ENCODE assay signal across 7 cellular contexts in genomic region chr1:181128592-181129497, GRCh38. TPM values are rescaled to one million over a fixed set of nuclear protein-coding genes. Genes with fewer than 3 reads are reported as not detected.
DNase-seq lines count a peak whose midpoint lies in the region; ATAC-seq and TF ChIP-seq lines count a peak whose summit lies in the region.

No MANE protein-coding gene starts in this region.

- peak overlapping the region in 3 of 59 donors; percentile 6 to 23 (median 15) for H3K4me3 ChIP-seq in dorsolateral prefrontal cortex

- ATAC-seq in GM18907 (IDR thresholded peaks at IDR 0.05; ENCODE audit: unreplicated experiment) = peak; percentile 50
- ATAC-seq in HG02870 (IDR thresholded peaks at IDR 0.05; ENCODE audit: unreplicated experiment) = peak; percentile 27

- peaks cover 18% of the 10 kb centered on the region for H3K27me3 Mint-ChIP-seq in progenitor cell of endocrine pancreas

- H3K27me3 ChIP-seq in dorsolateral prefrontal cortex = no peaks in the 10 kb centered on the region

- H3K27ac ChIP-seq in dorsolateral prefrontal cortex = peak overlapping the region in 52 of 59 donors; percentile 7 to 79 (median 58)

- no peaks in the 10 kb centered on the region for H3K9me3 Mint-ChIP-seq in progenitor cell of endocrine pancreas (ENCODE audit: low read depth)

- peak overlapping the region; percentile 19 for H3K27ac Mint-ChIP-seq in progenitor cell of endocrine pancreas

- no peaks in the 10 kb centered on the region for H3K36me3 Mint-ChIP-seq in progenitor cell of endocrine pancreas (ENCODE audit: insufficient read depth)

- DNase-seq in NCI-H345 (lab: John Stamatoyannopoulos, UW) (peak; percentile 42), dorsolateral prefrontal cortex (peak in 3 of 10 donors; percentile 47 to 60 (median 52)), progenitor cell of endocrine pancreas (ENCODE audit: low spot score, unreplicated experiment) (no peak), A172 (ENCODE audit: low spot score) (no peak), AG20443 (ENCODE audit: low spot score) (no peak)

- no peak overlapping the region for H3K4me3 Mint-ChIP-seq in progenitor cell of endocrine pancreas (ENCODE audit: low read depth)

- TF ChIP-seq CTCF in dorsolateral prefrontal cortex (IDR thresholded peaks at IDR 0.05 in 54 of 56, conservative IDR thresholded peaks at IDR 0.05 in 2 of 56; ENCODE audit: low read depth in 1 of 56, partially characterized antibody in 56 of 56) = no peak
- TF ChIP-seq CTCF in progenitor cell of endocrine pancreas (IDR thresholded peaks at IDR 0.05; ENCODE audit: unreplicated experiment) = no peak

- H3K4me1 Mint-ChIP-seq in progenitor cell of endocrine pancreas (ENCODE audit: low read depth) = peaks cover 14% of the 10 kb centered on the region

- intact Hi-C loops in dorsolateral prefrontal cortex (cut with DNase I) = no loop called here

RNA-seq across cellular contexts. Expression of gene IER5, which starts 40.3 kb away (rescaled TPM):
- total RNA-seq in dorsolateral prefrontal cortex (10 to 100 TPM in 118 of 120 experiments, 1 to 10 TPM in 2; 8.1 to 74.9 (median 17.6) TPM), progenitor cell of endocrine pancreas (1.7 and 2.3 TPM in 2 replicates)
- 41.9 and 45.0 TPM in 2 replicates for total RNA-seq in A172 (2014; rRNA removed; shearing (Covaris generic))
